In genomic region chr2:16020389-16021008, GRCh38 we compare ENCODE assay signal across 15 cellular contexts.
DNase-seq lines count a peak whose midpoint lies in the region; ATAC-seq and TF ChIP-seq lines count a peak whose summit lies in the region.
"Had no signal": no experiment of that assay in that cellular context is flagged by ENCODE, and none has a peak within 500 bp of the region (broad histone marks: within the 10 kb centered on the region; RNA-seq: fewer than 3 reads in every experiment).

No MANE protein-coding gene starts in this region.

- H2AK5ac ChIP-seq in mesendoderm (ENCODE audit: low read length): no peak overlapping the region

- no peak overlapping the region for H3K4me3 ChIP-seq in mesendoderm (ENCODE audit: low read length)

- no peak overlapping the region for H4K5ac ChIP-seq in mesendoderm (ENCODE audit: low read length)

- ATAC-seq in CD4-positive, alpha-beta T cell (ENCODE audit: poor library complexity): no peak
- ATAC-seq in HG02885 (IDR thresholded peaks at IDR 0.05; ENCODE audit: poor library complexity, unreplicated experiment) (no peak), GM18907 (IDR thresholded peaks at IDR 0.05; ENCODE audit: unreplicated experiment) (no peak)

- no peak for TF ChIP-seq CTCF in CD4-positive, alpha-beta T cell (IDR thresholded peaks at IDR 0.05)

- peak; percentile 93 for DNase-seq in SK-N-DZ (ENCODE audit: low spot score)
- DNase-seq in globus pallidus (ENCODE audit: low spot score): peak; percentile 66
- DNase-seq in mesendoderm: no peak
- peak; percentile 49 for DNase-seq in superior temporal gyrus (ENCODE audit: extremely low spot score)
- DNase-seq in CD4-positive, alpha-beta T cell: no peak
- DNase-seq: CD4-positive, alpha-beta memory T cell; DMS153; DMS79; GDM1; GOT3; H9 had no signal

- no peak overlapping the region for H2BK120ac ChIP-seq in mesendoderm (ENCODE audit: low read depth, low read length)

- CTCF ChIA-PET in CD4-positive, alpha-beta T cell (lab: Charles Lee): no interaction called here

- no peaks in the 10 kb centered on the region for H3K9me3 Mint-ChIP-seq in CD4-positive, alpha-beta T cell
- H3K9me3 Mint-ChIP-seq: H9 had no signal

- H3K36me3 ChIP-seq in mesendoderm (ENCODE audit: control insufficient read depth, insufficient read depth, low read length): no peaks in the 10 kb centered on the region

- WGBS in mesendoderm (ENCODE audit: extremely low coverage, insufficient coverage, low lambda C conversion rate): no CpG with 5 or more reads among the region's 5 CpGs

- H3K27me3 Mint-ChIP-seq in CD4-positive, alpha-beta T cell: peaks cover 7% of the 10 kb centered on the region

- no peaks in the 10 kb centered on the region for H3K27me3 ChIP-seq in mesendoderm (ENCODE audit: insufficient read depth, low read length, poor library complexity)
- peaks cover 5% of the 10 kb centered on the region for H3K27me3 ChIP-seq in CD4-positive, alpha-beta T cell (ENCODE audit: control insufficient read depth, insufficient read depth, low read length)

- no peak overlapping the region for H3K4me3 Mint-ChIP-seq in CD4-positive, alpha-beta T cell
- H3K4me3 Mint-ChIP-seq: CD4-positive, alpha-beta memory T cell; H9 had no signal

- no peaks in the 10 kb centered on the region for H3K36me3 Mint-ChIP-seq in CD4-positive, alpha-beta T cell (ENCODE audit: low read depth)
- H3K36me3 Mint-ChIP-seq: CD4-positive, alpha-beta memory T cell had no signal

- H3K4me1 Mint-ChIP-seq in CD4-positive, alpha-beta T cell (ENCODE audit: low read depth): no peaks in the 10 kb centered on the region
- H3K4me1 Mint-ChIP-seq: CD4-positive, alpha-beta memory T cell had no signal

- no peak overlapping the region for H4K8ac ChIP-seq in mesendoderm (ENCODE audit: low read depth, low read length)

- peak overlapping the region; percentile 9 for H3K18ac ChIP-seq in mesendoderm (ENCODE audit: low read length)

- H3K4me2 ChIP-seq in mesendoderm (ENCODE audit: low read length): no peak overlapping the region

- H3K9ac ChIP-seq in mesendoderm (ENCODE audit: low read length): no peak overlapping the region

- no peak overlapping the region for H2BK5ac ChIP-seq in mesendoderm (ENCODE audit: low read length)

- H3K56ac ChIP-seq in mesendoderm (ENCODE audit: low read length): no peak overlapping the region

- H3K27ac ChIP-seq in mesendoderm (ENCODE audit: low read depth, low read length): no peak overlapping the region
- no peak overlapping the region for H3K27ac ChIP-seq in CD4-positive, alpha-beta T cell (ENCODE audit: low read depth, low read length)
- H3K27ac ChIP-seq: C4-2B, HL-60 had no signal

- H3K79me2 ChIP-seq in mesendoderm (ENCODE audit: control insufficient read depth, insufficient read depth, low read length): no peaks in the 10 kb centered on the region

- H3K23ac ChIP-seq in mesendoderm (ENCODE audit: low read length): no peak overlapping the region

- H3K4ac ChIP-seq in mesendoderm (ENCODE audit: low read depth, low read length): peak overlapping the region; percentile 43

- H3K27ac Mint-ChIP-seq in CD4-positive, alpha-beta T cell: no peak overlapping the region
- H3K27ac Mint-ChIP-seq: CD4-positive, alpha-beta memory T cell; H9 had no signal

- no peak overlapping the region for H2BK15ac ChIP-seq in mesendoderm (replicated peaks; ENCODE audit: low read depth)

- intact Hi-C loops in CD4-positive, alpha-beta T cell (cut with DNase I, micrococcal nuclease): no loop called here

- no peaks in the 10 kb centered on the region for H3K4me1 ChIP-seq in mesendoderm (ENCODE audit: control insufficient read depth, low read depth, low read length)

- H3K79me1 ChIP-seq in mesendoderm (ENCODE audit: low read length): no peaks in the 10 kb centered on the region

- POLR2A ChIA-PET in CD4-positive, alpha-beta T cell (lab: Charles Lee): no interaction called here

- H3K9me3 ChIP-seq in CD4-positive, alpha-beta T cell (ENCODE audit: control insufficient read depth, low read length): no peaks in the 10 kb centered on the region

Comparison
In these comparisons a context has a peak if more than half of its experiments do, and no peak if none do; other contexts are left out.
1. DNase-seq: peak in SK-N-DZ (single experiment), globus pallidus (single experiment) and superior temporal gyrus (single experiment); none in mesendoderm (single experiment) and CD4-positive, alpha-beta T cell (0 of 10).